21 cellular contexts compared by ENCODE assay signal in genomic region chr1:195019385-195019784, GRCh38.
DNase-seq lines count a peak whose midpoint lies in the region; FAIRE-seq and TF ChIP-seq lines count a peak whose summit lies in the region.
"Had no signal": no experiment of that assay in that cellular context is flagged by ENCODE, and none has a peak within 500 bp of the region (broad histone marks: within the 10 kb centered on the region; RNA-seq: fewer than 3 reads in every experiment).

No MANE protein-coding gene starts in this region.

- no peak for TF ChIP-seq CTCF in transverse colon (IDR thresholded peaks at IDR 0.05)

- H3K9me3 ChIP-seq in transverse colon: no peaks in the 10 kb centered on the region

- intact Hi-C loops in transverse colon (cut with DNase I; ENCODE audit: low total_unique reads): no loop called here

- H3K4me1 ChIP-seq in transverse colon: no peaks in the 10 kb centered on the region

- H3K27ac ChIP-seq in transverse colon: no peak overlapping the region
- H3K27ac ChIP-seq: GM23248, RWPE1 had no signal

- TF ChIP-seq POLR2A in transverse colon (IDR thresholded peaks at IDR 0.05): no peak

- FAIRE-seq in RCC 7860 (lab: Jason Lieb, UNC): no peak
- FAIRE-seq: GM12878, GM19239 had no signal

- 63 to 76% methylated on average over 1 of the region's 1 CpG for WGBS in transverse colon (ENCODE audit: low coverage in 1 of 2), 2 donors

- H3K27me3 ChIP-seq in transverse colon: no peaks in the 10 kb centered on the region

- TF ChIP-seq EP300 in transverse colon (IDR thresholded peaks at IDR 0.05; ENCODE audit: low read depth): no peak

- H3K36me3 ChIP-seq in transverse colon: no peaks in the 10 kb centered on the region

- in situ Hi-C loops in transverse colon (cut with MboI; ENCODE audit: low pct_ligation_motif_present in 1 of 4, low pct_unique_long_range_greater_than_20kb in 1 of 4, low sequenced_read_pairs in 3 of 4): no loop called here

- DNase-seq in ELR (ENCODE audit: low read depth) (peak; percentile 24), RCC 7860 (ENCODE audit: low spot score) (peak; percentile 17), astrocyte of the hippocampus (ENCODE audit: low read depth, low spot score) (peak; percentile 66), non-pigmented ciliary epithelial cell (ENCODE audit: low read depth) (peak; percentile 43), activated T-cell treated with anti-CD3 and anti-CD28 coated beads for 4 hours (no peak), T-helper 1 cell (no peak), transverse colon (no peak)
- DNase-seq: AML-193, DMS79 treated with DMSO at 0.1 percent for 48 hours, GM23248, KBM-7, NCI-H1105 treated with DMSO at 0.1 percent for 48 hours, NCI-H1694, NCI-H2081 treated with DMSO at 0.1 percent for 48 hours, NCI-H510A treated with DMSO at 0.1 percent for 48 hours, NCI-H82, PC-3, SIG-M5 had no signal

- H3K4me3 ChIP-seq in transverse colon: no peak overlapping the region
- H3K4me3 ChIP-seq: GM12878, GM23248 had no signal

Comparison
In these comparisons a context has a peak if more than half of its experiments do, and no peak if none do; other contexts are left out.
1. DNase-seq: peak in ELR (single experiment), RCC 7860 (single experiment), astrocyte of the hippocampus (single experiment) and non-pigmented ciliary epithelial cell (single experiment); none in activated T-cell treated with anti-CD3 and anti-CD28 coated beads for 4 hours (single experiment), T-helper 1 cell (0 of 5) and transverse colon (single experiment).